Comparison of ENCODE assay signal across 18 cellular contexts in genomic region chr18:6249788-6250187, GRCh38.
DNase-seq lines count a peak whose midpoint lies in the region; ATAC-seq and TF ChIP-seq lines count a peak whose summit lies in the region.
"Had no signal": no experiment of that assay in that cellular context is flagged by ENCODE, and none has a peak within 500 bp of the region (broad histone marks: within the 10 kb centered on the region; RNA-seq: fewer than 3 reads in every experiment).

No MANE protein-coding gene starts in this region.

- peaks cover 0 to 23% (median 18%) of the 10 kb centered on the region in 11 experiments; a peak in 18 of 22 replicates for H3K9me3 ChIP-seq in BLaER1 treated with 17β-estradiol and CSF1 and Interleukin-3, amounts not matched to agents 10 nM and 100 nM (replicated peaks in 1 of 11)
- no peaks in the 10 kb centered on the region for H3K9me3 ChIP-seq in body of pancreas

- peaks cover 0 to 15% (median 0%) of the 10 kb centered on the region in 11 experiments; a peak in 2 of 22 replicates for H3K36me3 ChIP-seq in BLaER1 treated with 17β-estradiol and CSF1 and Interleukin-3, amounts not matched to agents 10 nM and 100 nM
- no peaks in the 10 kb centered on the region for H3K36me3 ChIP-seq in KMS-11 (ENCODE audit: insufficient read depth)
- no peaks in the 10 kb centered on the region for H3K36me3 ChIP-seq in body of pancreas (replicated peaks in 1 of 2; ENCODE audit: insufficient read depth in 1 of 2, low read depth in 2 of 2)

- 20 to 23% methylated on average over 4 of the region's 4 CpGs for WGBS in body of pancreas, 2 donors

- DNase-seq in body of pancreas (peak; percentile 58 to 83 (median 73)), pons (ENCODE audit: low spot score) (peak; percentile 64), DMS 273 treated with DMSO at 0.1 percent for 48 hours (lab: John Stamatoyannopoulos, UW) (no peak)
- no peak for DNase-seq in stimulated activated CD4-positive, alpha-beta T cell treated with anti-CD3 and anti-CD28 coated beads, Interleukin-4, amount 100 ng/mL, for 4 hours
- DNase-seq: COR-L47, GF-D8, NCI-H1417, NCI-H187, NCI-H345, NCI-H524 treated with DMSO at 0.1 percent for 48 hours, PC-3 had no signal

- H3K27ac ChIP-seq in BLaER1 treated with 17β-estradiol and CSF1 and Interleukin-3, amounts not matched to agents 10 nM and 100 nM: peak overlapping the region in 7 of 11 experiments; percentile 10 to 65 (median 39); a peak in 8 of 22 replicates
- H3K27ac ChIP-seq in KMS-11: peak overlapping the region; percentile 29; the same call in 1 of the 2 replicates
- peak overlapping the region in 1 of 4 donors; percentile 47 for H3K27ac ChIP-seq in body of pancreas

- no peak for TF ChIP-seq POLR2A in body of pancreas (IDR thresholded peaks at IDR 0.05)

- H3K4me2 ChIP-seq in BLaER1 treated with 17β-estradiol and CSF1 and Interleukin-3, amounts not matched to agents 10 nM and 100 nM: peak overlapping the region in 10 of 11 experiments; percentile 41 to 83 (median 66); a peak in 20 of 22 replicates
- peak overlapping the region; percentile 74 for H3K4me2 ChIP-seq in KMS-11
- H3K4me2 ChIP-seq: GM23338 had no signal

- no peaks in the 10 kb centered on the region for H4K20me1 ChIP-seq in BLaER1 treated with 17β-estradiol and CSF1 and Interleukin-3, amounts not matched to agents 10 nM and 100 nM
- H4K20me1 ChIP-seq in KMS-11 (ENCODE audit: insufficient read depth): no peaks in the 10 kb centered on the region

- no peaks in the 10 kb centered on the region for H3K79me2 ChIP-seq in KMS-11 (ENCODE audit: insufficient read depth, low read depth)

- H2AFZ ChIP-seq in KMS-11 (ENCODE audit: low read depth): no peak overlapping the region
- H2AFZ ChIP-seq: GM23338 had no signal

- no peaks in the 10 kb centered on the region for H3K27me3 ChIP-seq in BLaER1 treated with 17β-estradiol and CSF1 and Interleukin-3, amounts not matched to agents 10 nM and 100 nM
- H3K27me3 ChIP-seq in KMS-11 (ENCODE audit: insufficient read depth, low read depth): no peaks in the 10 kb centered on the region
- H3K27me3 ChIP-seq in body of pancreas: no peaks in the 10 kb centered on the region

- ATAC-seq in body of pancreas (peak; percentile 47), HG03457 (IDR thresholded peaks at IDR 0.05; ENCODE audit: unreplicated experiment) (no peak)
- ATAC-seq: GM23338, HCT116, K562, PC-3 had no signal

- intact Hi-C loops in body of pancreas (cut with DNase I): no loop called here

- no peak overlapping the region for H3K9ac ChIP-seq in BLaER1 treated with 17β-estradiol and CSF1 and Interleukin-3, amounts not matched to agents 10 nM and 100 nM
- peak overlapping the region; percentile 11; the same call in 1 of the 2 replicates for H3K9ac ChIP-seq in KMS-11

- H3K4me1 ChIP-seq in BLaER1 treated with 17β-estradiol and CSF1 and Interleukin-3, amounts not matched to agents 10 nM and 100 nM: peaks cover 19 to 39% (median 27%) of the 10 kb centered on the region in 10 experiments
- H3K4me1 ChIP-seq in KMS-11 (ENCODE audit: low read depth, poor library complexity, severe bottlenecking) (peaks cover 33% of the 10 kb centered on the region), body of pancreas (peaks cover 21% of the 10 kb centered on the region)

- H3K4me3 ChIP-seq in BLaER1 treated with 17β-estradiol and CSF1 and Interleukin-3, amounts not matched to agents 10 nM and 100 nM: no peak overlapping the region
- H3K4me3 ChIP-seq in KMS-11 (IDR thresholded peaks at IDR 0.05; ENCODE audit: insufficient read depth, low read depth, low read length) (no peak overlapping the region), body of pancreas (no peak overlapping the region)
- H3K4me3 ChIP-seq: GM12878, GM23338, K562 had no signal

- TF ChIP-seq CTCF in KMS-11 (conservative IDR thresholded peaks at IDR 0.05; ENCODE audit: low read depth, low read length) (no peak), body of pancreas (IDR thresholded peaks at IDR 0.05) (no peak)

Comparison
In these comparisons a context has a peak if more than half of its experiments do, and no peak if none do; other contexts are left out.
1. DNase-seq: peak in body of pancreas (4 of 4) and pons (single experiment); none in DMS 273 treated with DMSO at 0.1 percent for 48 hours (single experiment) and stimulated activated CD4-positive, alpha-beta T cell treated with anti-CD3 and anti-CD28 coated beads, Interleukin-4, amount 100 ng/mL, for 4 hours (0 of 2).